In the genomic region with DNA sequence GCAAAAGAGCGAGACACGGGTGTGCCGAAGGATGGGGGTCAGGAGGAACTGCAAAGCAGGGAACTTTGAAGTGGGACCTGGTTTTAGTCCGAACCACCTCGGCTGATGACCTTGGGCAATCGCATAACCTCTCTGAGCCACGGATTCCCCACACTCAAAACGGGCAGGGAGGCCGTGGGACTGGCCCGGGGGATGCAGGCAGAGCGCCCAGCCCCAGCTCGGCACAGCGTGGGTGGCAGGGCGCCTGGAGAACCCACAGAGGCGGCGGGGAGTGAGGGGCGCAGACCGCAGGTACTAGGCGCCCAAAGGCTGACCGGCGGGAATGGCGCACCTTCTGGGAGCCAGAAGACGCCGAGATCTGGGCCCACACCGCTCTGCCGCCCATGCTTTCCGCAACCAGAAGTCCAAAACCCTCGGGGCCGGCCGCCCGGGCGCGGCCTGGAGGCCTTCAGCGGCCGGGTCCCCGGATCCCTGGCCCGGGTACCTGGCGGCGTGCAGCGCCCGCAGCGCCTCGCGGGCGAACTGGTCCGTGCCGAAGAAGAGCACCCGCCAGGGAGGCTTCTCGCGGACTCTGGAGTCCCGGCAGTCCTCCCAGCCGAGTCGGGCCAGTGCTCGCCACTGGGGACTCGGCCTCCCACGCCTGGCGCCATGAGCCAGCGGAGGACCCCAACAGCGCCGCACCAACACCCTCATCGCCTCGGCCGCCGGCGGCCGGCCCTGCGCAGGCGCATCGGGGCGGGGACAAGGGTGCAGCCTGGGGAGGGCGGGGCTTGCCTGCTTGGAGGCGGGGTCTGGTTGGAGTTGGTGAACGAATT, we compare ENCODE assay signal across 8 cellular contexts. TPM values are rescaled to one million over a fixed set of nuclear protein-coding genes. Genes with fewer than 3 reads are reported as not detected.
DNase-seq lines count a peak whose midpoint lies in the region; ATAC-seq and TF ChIP-seq lines count a peak whose summit lies in the region.

MTFMT (minus strand) TSS at position 719 of the 815 bp plus-strand sequence; CDS start at position 693, 26 bp downstream.

- no peaks in the 10 kb centered on the region for H3K9me2 ChIP-seq in hepatocyte (replicated peaks; ENCODE audit: insufficient read depth)

- H3K27ac ChIP-seq in hepatocyte (peak within 1 kb of the TSS; percentile 70), aorta (ENCODE audit: low read depth in 1 of 2, low read length in 2 of 2) (peak within 1 kb of the TSS in 1 of 2 donors; percentile 35)

- H3K4me1 ChIP-seq in hepatocyte (ENCODE audit: insufficient read depth) (peaks cover 12% of the 10 kb centered on the region), aorta (ENCODE audit: control insufficient read depth in 1 of 2, insufficient read depth in 2 of 2, low read length in 2 of 2) (peaks cover 0 to 3% of the 10 kb centered on the region in 2 donors)

- peak within 1 kb of the TSS; percentile 67 for H3K4me3 ChIP-seq in astrocyte of the cerebellum (ENCODE audit: low read depth, low read length)
- H3K4me3 ChIP-seq in hepatocyte, result peak within 1 kb of the TSS; percentile 93
- H3K4me3 ChIP-seq in aorta (ENCODE audit: low read length in 2 of 2), result peak within 1 kb of the TSS; percentile 74 to 90

- H3K4me2 ChIP-seq in hepatocyte, result peak within 1 kb of the TSS; percentile 95

- H3K36me3 ChIP-seq in hepatocyte (replicated peaks; ENCODE audit: insufficient read depth, low read depth), result no peaks in the 10 kb centered on the region
- H3K36me3 ChIP-seq in aorta (ENCODE audit: control insufficient read depth in 1 of 2, insufficient read depth in 2 of 2, low read length in 1 of 2), result no peaks in the 10 kb centered on the region

- CTCF ChIA-PET in GM10248 (lab: Yijun Ruan, JAX) (no interaction called here), HEK293T (lab: Yijun Ruan, JAX) (no interaction called here)

- peak; percentile 95 for ATAC-seq in aorta (ENCODE audit: low FRiP score)

- TF ChIP-seq CTCF in GM10248 (IDR thresholded peaks at IDR 0.05; ENCODE audit: control extremely low read depth, extremely low read depth, low read depth, missing control alignments) (no peak), astrocyte of the cerebellum (IDR thresholded peaks at IDR 0.05; ENCODE audit: low read depth, low read length, missing control alignments) (no peak), hepatocyte (IDR thresholded peaks at IDR 0.05; ENCODE audit: poor library complexity) (no peak)

- H2AFZ ChIP-seq in hepatocyte, result peak within 1 kb of the TSS; percentile 97

- H3K9me3 ChIP-seq in hepatocyte (ENCODE audit: low read depth) (no peaks in the 10 kb centered on the region), aorta (ENCODE audit: control insufficient read depth, low read length) (no peaks in the 10 kb centered on the region)

- peaks cover 24% of the 10 kb centered on the region for H3K79me2 ChIP-seq in hepatocyte

- POLR2A ChIA-PET in GM10248 (lab: Yijun Ruan, JAX), result no interaction called here
- POLR2A ChIA-PET in HEK293T (lab: Yijun Ruan, JAX), result no interaction called here

- DNase-seq in GM10248 (ENCODE audit: extremely low spot score) (peak; percentile 99), HEK293T (ENCODE audit: extremely low spot score) (peak; percentile 93), NCI-H128 (lab: John Stamatoyannopoulos, UW; ENCODE audit: unreplicated experiment) (peak; percentile 50), T-helper 9 cell (peak; percentile 93), astrocyte of the cerebellum (ENCODE audit: low read depth) (peak; percentile 33), hepatocyte (ENCODE audit: low spot score) (peak; percentile 95), retina (peak; percentile 92), aorta (peak; percentile 94 to 98)

- in situ Hi-C loops in astrocyte of the cerebellum (cut with HindIII; ENCODE audit: low sequenced_read_pairs), result no loop called here

- intact Hi-C loops in aorta (cut with DNase I), result no loop called here

- WGBS in hepatocyte (ENCODE audit: low lambda C conversion rate, missing lambda C conversion rate), result under 1% methylated on average over 72 of the region's 73 CpGs
- WGBS in aorta, 2 donors, result 1% methylated on average over 71 to 73 of the region's 73 CpGs

- H3K27me3 ChIP-seq in hepatocyte (no peaks in the 10 kb centered on the region), aorta (ENCODE audit: control insufficient read depth in 1 of 2, insufficient read depth in 2 of 2, low read length in 1 of 2) (no peaks in the 10 kb centered on the region)

- H4K20me1 ChIP-seq in hepatocyte (ENCODE audit: insufficient read depth, poor library complexity, severe bottlenecking), result no peaks in the 10 kb centered on the region

TF ChIP-seq in HEK293T, 16 proteins besides CTCF, POLR2A, EP300 and RAD21:
- no peak for TF ChIP-seq LEF1 (IDR thresholded peaks at IDR 0.05; ENCODE audit: borderline replicate concordance)
- TF ChIP-seq FOXA1 (IDR thresholded peaks at IDR 0.05), result no peak
- TF ChIP-seq ELF4 (IDR thresholded peaks at IDR 0.05), result no peak
- TF ChIP-seq SP1 (IDR thresholded peaks at IDR 0.05), result no peak
- TF ChIP-seq HDGF (IDR thresholded peaks at IDR 0.05; ENCODE audit: borderline replicate concordance), result no peak
- TF ChIP-seq CTBP1 (IDR thresholded peaks at IDR 0.05; ENCODE audit: borderline replicate concordance), result no peak
- no peak for TF ChIP-seq NFRKB (IDR thresholded peaks at IDR 0.05)
- no peak for TF ChIP-seq FOXK2 (IDR thresholded peaks at IDR 0.05)
- no peak for TF ChIP-seq SUZ12 (IDR thresholded peaks at IDR 0.05)
- no peak for TF ChIP-seq L3MBTL2 (conservative IDR thresholded peaks at IDR 0.05)
- TF ChIP-seq FOXM1 (IDR thresholded peaks at IDR 0.05; ENCODE audit: borderline replicate concordance), result no peak
- no peak for TF ChIP-seq BHLHE40 (IDR thresholded peaks at IDR 0.05; ENCODE audit: borderline replicate concordance)
- no peak for TF ChIP-seq TARDBP (IDR thresholded peaks at IDR 0.05)
- no peak for TF ChIP-seq ARNT (IDR thresholded peaks at IDR 0.05)
- no peak for TF ChIP-seq ZNF384 (IDR thresholded peaks at IDR 0.05)
- TF ChIP-seq, protein P1, sequence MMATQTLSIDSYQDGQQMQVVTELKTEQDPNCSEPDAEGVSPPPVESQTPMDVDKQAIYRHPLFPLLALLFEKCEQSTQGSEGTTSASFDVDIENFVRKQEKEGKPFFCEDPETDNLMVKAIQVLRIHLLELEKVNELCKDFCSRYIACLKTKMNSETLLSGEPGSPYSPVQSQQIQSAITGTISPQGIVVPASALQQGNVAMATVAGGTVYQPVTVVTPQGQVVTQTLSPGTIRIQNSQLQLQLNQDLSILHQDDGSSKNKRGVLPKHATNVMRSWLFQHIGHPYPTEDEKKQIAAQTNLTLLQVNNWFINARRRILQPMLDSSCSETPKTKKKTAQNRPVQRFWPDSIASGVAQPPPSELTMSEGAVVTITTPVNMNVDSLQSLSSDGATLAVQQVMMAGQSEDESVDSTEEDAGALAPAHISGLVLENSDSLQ (IDR thresholded peaks at IDR 0.05), result no peak

RNA-seq across cellular contexts. Expression of gene MTFMT, which starts in this region (rescaled TPM):
- 15.4 and 18.2 TPM in 2 replicates for total RNA-seq in hepatocyte
- polyA plus RNA-seq in hepatocyte, result 16.8 TPM in 2 replicates
- 10 to 100 TPM; 11.3 to 15.2 TPM for total RNA-seq in aorta
- 10 to 100 TPM in 1 of 2 donors, 1 to 10 TPM in 1; 6.1 to 11.0 TPM for polyA plus RNA-seq in aorta

Comparison
In these comparisons a context has a peak if more than half of its experiments do, and no peak if none do; other contexts are left out.
1. DNase-seq: peak in every context shown above with its lines; median percentile 99 in GM10248; 96 in aorta; 95 in hepatocyte; 93 in HEK293T; 93 in T-helper 9 cell; 92 in retina; 50 in NCI-H128; 33 in astrocyte of the cerebellum.